In genomic region chr11:22829231-22830081, GRCh38 we compare ENCODE assay signal across 8 cellular contexts. TPM values are rescaled to one million over a fixed set of nuclear protein-coding genes. Genes with fewer than 3 reads are reported as not detected.
DNase-seq lines count a peak whose midpoint lies in the region; ATAC-seq and TF ChIP-seq lines count a peak whose summit lies in the region.

SVIP (minus strand) TSS chr11:22829801; CDS start chr11:22829748, 53 bp downstream.

- H3K4me3 Mint-ChIP-seq in activated T-helper 17 cell treated with anti-CD3 and anti-CD28 coated beads, Interleukin-2, amount 50 U/mL, for 72 hours = peak within 1 kb of the TSS; percentile 88
- peak within 1 kb of the TSS; percentile 88 to 97 (median 94) for H3K4me3 Mint-ChIP-seq in naive thymus-derived CD8-positive, alpha-beta T cell
- H3K4me3 Mint-ChIP-seq in stimulated activated naive B cell treated with anti-CD40 and anti-IgM and Interleukin-4, amounts not matched to agents 10 μg/mL and 1 μg/mL and 100 μg/mL, for 72 hours = peak within 1 kb of the TSS; percentile 87

- peak; percentile 85 for TF ChIP-seq CTCF in DND-41 (IDR thresholded peaks at IDR 0.05; ENCODE audit: borderline replicate concordance, extremely low read depth, low read length, poor library complexity, severe bottlenecking)
- peak; percentile 41 for TF ChIP-seq CTCF in fibroblast of mammary gland (conservative IDR thresholded peaks at IDR 0.05; ENCODE audit: control insufficient read depth, insufficient read depth, low read depth, low read length)

- H3K4me3 ChIP-seq in DND-41 (ENCODE audit: low read depth in 1 of 2, low read length in 2 of 2) (peak within 1 kb of the TSS; percentile 67 to 81), fibroblast of mammary gland (ENCODE audit: control insufficient read depth, low read depth, low read length) (peak within 1 kb of the TSS; percentile 76)

- H3K4me2 ChIP-seq in DND-41 (ENCODE audit: insufficient read depth, low read length) = peak within 1 kb of the TSS; percentile 77

- H3K27ac Mint-ChIP-seq in activated T-helper 17 cell treated with anti-CD3 and anti-CD28 coated beads, Interleukin-2, amount 50 U/mL, for 72 hours = peak within 1 kb of the TSS; percentile 81
- H3K27ac Mint-ChIP-seq in naive thymus-derived CD8-positive, alpha-beta T cell = peak within 1 kb of the TSS; percentile 85 to 98 (median 95)
- H3K27ac Mint-ChIP-seq in stimulated activated naive B cell treated with anti-CD40 and anti-IgM and Interleukin-4, amounts not matched to agents 10 μg/mL and 1 μg/mL and 100 μg/mL, for 72 hours = peak within 1 kb of the TSS; percentile 69

- H2AFZ ChIP-seq in DND-41 (ENCODE audit: low read depth, low read length) = peak within 1 kb of the TSS; percentile 94

- H3K9me3 Mint-ChIP-seq in activated T-helper 17 cell treated with anti-CD3 and anti-CD28 coated beads, Interleukin-2, amount 50 U/mL, for 72 hours = no peaks in the 10 kb centered on the region
- no peaks in the 10 kb centered on the region for H3K9me3 Mint-ChIP-seq in naive thymus-derived CD8-positive, alpha-beta T cell
- H3K9me3 Mint-ChIP-seq in stimulated activated naive B cell treated with anti-CD40 and anti-IgM and Interleukin-4, amounts not matched to agents 10 μg/mL and 1 μg/mL and 100 μg/mL, for 72 hours = no peaks in the 10 kb centered on the region

- peak within 1 kb of the TSS; percentile 68 for H3K9ac ChIP-seq in DND-41 (ENCODE audit: low read depth, low read length)

- ATAC-seq in DND-41 (ENCODE audit: insufficient read depth, low read depth) (peak; percentile 86), GM21723 (IDR thresholded peaks at IDR 0.05; ENCODE audit: unreplicated experiment) (peak; percentile 95)
- peak; percentile 89 for ATAC-seq in activated T-helper 17 cell treated with anti-CD3 and anti-CD28 coated beads, Interleukin-2, amount 50 U/mL, for 72 hours (replicated peaks)
- peak; percentile 88 to 89 for ATAC-seq in naive thymus-derived CD8-positive, alpha-beta T cell
- peak; percentile 88 to 91 for ATAC-seq in stimulated activated naive B cell treated with anti-CD40 and anti-IgM and Interleukin-4, amounts not matched to agents 10 μg/mL and 1 μg/mL and 100 μg/mL, for 72 hours (replicated peaks)

- H3K36me3 Mint-ChIP-seq in activated T-helper 17 cell treated with anti-CD3 and anti-CD28 coated beads, Interleukin-2, amount 50 U/mL, for 72 hours (ENCODE audit: low read depth) = peaks cover 38% of the 10 kb centered on the region
- H3K36me3 Mint-ChIP-seq in naive thymus-derived CD8-positive, alpha-beta T cell = peaks cover 0 to 26% (median 12%) of the 10 kb centered on the region in 3 donors
- peaks cover 4 to 7% of the 10 kb centered on the region in 2 donors for H3K36me3 Mint-ChIP-seq in stimulated activated naive B cell treated with anti-CD40 and anti-IgM and Interleukin-4, amounts not matched to agents 10 μg/mL and 1 μg/mL and 100 μg/mL, for 72 hours

- H3K36me3 ChIP-seq in DND-41 (ENCODE audit: insufficient read depth, low read length) = peaks cover 23% of the 10 kb centered on the region

- H4K20me1 ChIP-seq in DND-41 (ENCODE audit: insufficient read depth, low read length) = no peaks in the 10 kb centered on the region

- H3K27me3 ChIP-seq in DND-41 (ENCODE audit: insufficient read depth, low read length, poor library complexity) = no peaks in the 10 kb centered on the region

- peak; percentile 96 for DNase-seq in DND-41
- peak; percentile 96 for DNase-seq in KBM-7
- DNase-seq in RKO (ENCODE audit: low spot score) = peak; percentile 91
- DNase-seq in fibroblast of mammary gland (ENCODE audit: low read depth) = peak; percentile 78
- peak; percentile 86 to 96 (median 92) for DNase-seq in naive thymus-derived CD8-positive, alpha-beta T cell
- peak; percentile 88 for DNase-seq in stimulated activated naive B cell treated with anti-CD40 and anti-IgM and Interleukin-4, amounts not matched to agents 10 μg/mL and 1 μg/mL and 100 μg/mL, for 72 hours

- POLR2A ChIA-PET in naive thymus-derived CD8-positive, alpha-beta T cell (lab: Charles Lee) = interaction anchor here (1.0 to 2.1 kb wide), 4 partner anchors 13 to 204 kb away, joined by 3 to 22 read pairs (median 5); partner anchors contain the start of gene FANCF

- H3K27ac ChIP-seq in DND-41 (ENCODE audit: low read length) = peak within 1 kb of the TSS; percentile 68

- in situ Hi-C loops in KBM-7 (cut with MboI; ENCODE audit: low pct_unique_long_range_greater_than_20kb, low sequenced_read_pairs) = no loop called here

- peaks cover 23% of the 10 kb centered on the region for H3K4me1 ChIP-seq in DND-41 (ENCODE audit: insufficient read depth, low read length)

- H3K27me3 Mint-ChIP-seq in activated T-helper 17 cell treated with anti-CD3 and anti-CD28 coated beads, Interleukin-2, amount 50 U/mL, for 72 hours = no peaks in the 10 kb centered on the region
- H3K27me3 Mint-ChIP-seq in naive thymus-derived CD8-positive, alpha-beta T cell = no peaks in the 10 kb centered on the region
- no peaks in the 10 kb centered on the region for H3K27me3 Mint-ChIP-seq in stimulated activated naive B cell treated with anti-CD40 and anti-IgM and Interleukin-4, amounts not matched to agents 10 μg/mL and 1 μg/mL and 100 μg/mL, for 72 hours

- H3K4me1 Mint-ChIP-seq in activated T-helper 17 cell treated with anti-CD3 and anti-CD28 coated beads, Interleukin-2, amount 50 U/mL, for 72 hours = peaks cover 5% of the 10 kb centered on the region
- peaks cover 10 to 24% (median 17%) of the 10 kb centered on the region in 4 donors for H3K4me1 Mint-ChIP-seq in naive thymus-derived CD8-positive, alpha-beta T cell
- peaks cover 5 to 8% of the 10 kb centered on the region in 2 donors for H3K4me1 Mint-ChIP-seq in stimulated activated naive B cell treated with anti-CD40 and anti-IgM and Interleukin-4, amounts not matched to agents 10 μg/mL and 1 μg/mL and 100 μg/mL, for 72 hours

- no peaks in the 10 kb centered on the region for H3K9me3 ChIP-seq in DND-41 (ENCODE audit: insufficient read depth, low read length, severe bottlenecking)

- peaks cover 12% of the 10 kb centered on the region for H3K79me2 ChIP-seq in DND-41 (ENCODE audit: insufficient read depth, low read length)

RNA-seq across cellular contexts. Expression of gene SVIP, which starts in this region (rescaled TPM):
- 10 to 100 TPM; 42.7 to 42.9 TPM for total RNA-seq in activated T-helper 17 cell treated with anti-CD3 and anti-CD28 coated beads, Interleukin-2, amount 50 U/mL, for 72 hours
- 10 to 100 TPM; 74.7 to 80.7 TPM for total RNA-seq in naive thymus-derived CD8-positive, alpha-beta T cell
- 10 to 100 TPM; 43.3 to 53.2 (median 48.4) TPM for polyA plus RNA-seq in naive thymus-derived CD8-positive, alpha-beta T cell

Comparison
In these comparisons a context has a peak if more than half of its experiments do, and no peak if none do; other contexts are left out.
1. Peak in every context shown above with its lines: DNase-seq, ATAC-seq, H3K4me3 ChIP-seq and H3K27ac ChIP-seq.